21 cellular contexts compared by ENCODE assay signal in genomic region chr9:120281665-120282064, GRCh38.
A peak's percentile ranks its signal among the peaks of the same experiment; 100 is the strongest.
DNase-seq lines count a peak whose midpoint lies in the region; ATAC-seq, FAIRE-seq and TF ChIP-seq lines count a peak whose summit lies in the region.
"Had no signal": no experiment of that assay in that cellular context is flagged by ENCODE, and none has a peak within 500 bp of the region (broad histone marks: within the 10 kb centered on the region; RNA-seq: fewer than 3 reads in every experiment).

No MANE protein-coding gene starts in this region.

- RAD21 ChIA-PET in GM12878 (lab: Charles Lee; ENCODE audit: unreplicated experiment): no interaction called here

- intact Hi-C loops in GM12878 (cut with micrococcal nuclease; ENCODE audit: unreplicated experiment): no loop called here
- intact Hi-C loops in posterior vena cava (cut with DNase I): no loop called here

- no peak overlapping the region for H2AFZ ChIP-seq in GM12878 (ENCODE audit: control insufficient read depth, low read depth, low read length)

- TF ChIP-seq POLR2A in GM12878 (IDR thresholded peaks at IDR 0.05; ENCODE audit: low read depth, low read length): no peak

- no peak for TF ChIP-seq CTCF in GM12878 (IDR thresholded peaks at IDR 0.05 in 2 of 3, conservative IDR thresholded peaks at IDR 0.05 in 1 of 3; ENCODE audit: control insufficient read depth in 2 of 3, extremely low read depth in 1 of 3, insufficient read depth in 1 of 3, low read depth in 3 of 3, low read length in 3 of 3)

- H3K9ac ChIP-seq in GM12878 (ENCODE audit: control insufficient read depth, insufficient read depth, low read length): no peak overlapping the region

- no peaks in the 10 kb centered on the region for H3K4me1 ChIP-seq in GM12878 (ENCODE audit: control insufficient read depth, insufficient read depth, low read length)
- H3K4me1 ChIP-seq in small intestine (ENCODE audit: control insufficient read depth in 2 of 2, insufficient read depth in 1 of 2, low read depth in 1 of 2, low read length in 1 of 2): no peaks in the 10 kb centered on the region
- H3K4me1 ChIP-seq: A549, Caco-2 had no signal

- no peak for TF ChIP-seq EP300 in GM12878 (IDR thresholded peaks at IDR 0.05; ENCODE audit: borderline replicate concordance in 1 of 2, control insufficient read depth in 1 of 2, low read depth in 2 of 2, low read length in 2 of 2)

- peaks cover 7% of the 10 kb centered on the region for H3K27me3 Mint-ChIP-seq in stimulated activated naive CD8-positive, alpha-beta T cell treated with anti-CD3 and anti-CD28 coated beads, Interleukin-15, amount 100 ng/mL, for 72 hours

- 6% methylated on average over 2 of the region's 2 CpGs for WGBS in GM12878 (ENCODE audit: insufficient coverage, insufficient replicate concordance, low lambda C conversion rate, missing lambda C conversion rate)
- WGBS in small intestine, 3 donors: 77 to 88% (median 83%) methylated on average over 2 of the region's 2 CpGs

- TF ChIP-seq RAD21 in GM12878 (IDR thresholded peaks at IDR 0.05; ENCODE audit: insufficient read depth, low read depth, low read length): no peak

- in situ Hi-C loops in GM12878 (cut with MboI): no loop called here

- ATAC-seq in stimulated activated naive CD8-positive, alpha-beta T cell treated with anti-CD3 and anti-CD28 coated beads, Interleukin-15, amount 100 ng/mL, for 72 hours: peak; percentile 53
- ATAC-seq in stimulated activated naive CD8-positive, alpha-beta T cell treated with anti-CD3 and anti-CD28 coated beads, Interleukin-15, Interleukin-2, amounts not matched to agents 100 U/mL and 50 U/mL, for 24 hours: no peak
- ATAC-seq in HG02870 (IDR thresholded peaks at IDR 0.05; ENCODE audit: unreplicated experiment) (peak; percentile 76), GM12878 (no peak)
- ATAC-seq: A549, HCT116 had no signal

- CTCF ChIA-PET in GM12878 (lab: Yijun Ruan, JAX): no interaction called here

- POLR2A ChIA-PET in GM12878 (lab: Charles Lee): no interaction called here

- H3K9me3 ChIP-seq in GM12878 (replicated peaks; ENCODE audit: control insufficient read depth, insufficient read depth, low read length): no peaks in the 10 kb centered on the region; the same call in 2 of the 3 replicates
- no peaks in the 10 kb centered on the region for H3K9me3 ChIP-seq in small intestine (ENCODE audit: control insufficient read depth, low read depth)
- H3K9me3 ChIP-seq: A549, Caco-2 had no signal

- H3K36me3 ChIP-seq in GM12878 (ENCODE audit: control insufficient read depth in 2 of 2, insufficient read depth in 2 of 2, low read length in 1 of 2): no peaks in the 10 kb centered on the region
- no peaks in the 10 kb centered on the region for H3K36me3 ChIP-seq in small intestine (ENCODE audit: control insufficient read depth in 2 of 2, insufficient read depth in 2 of 2, low read length in 2 of 2)

- no peak overlapping the region for H3K4me3 ChIP-seq in GM12878
- no peak overlapping the region for H3K4me3 ChIP-seq in small intestine (ENCODE audit: low read depth in 1 of 2, low read length in 2 of 2)
- H3K4me3 ChIP-seq: A549 had no signal

- H3K27ac Mint-ChIP-seq in stimulated activated naive CD8-positive, alpha-beta T cell treated with anti-CD3 and anti-CD28 coated beads, Interleukin-15, amount 100 ng/mL, for 72 hours: no peak overlapping the region
- H3K27ac Mint-ChIP-seq: CD4-positive, alpha-beta T cell; HFFc6 had no signal

- H3K9me3 Mint-ChIP-seq in stimulated activated naive CD8-positive, alpha-beta T cell treated with anti-CD3 and anti-CD28 coated beads, Interleukin-15, amount 100 ng/mL, for 72 hours: no peaks in the 10 kb centered on the region

- no peaks in the 10 kb centered on the region for H3K4me1 Mint-ChIP-seq in stimulated activated naive CD8-positive, alpha-beta T cell treated with anti-CD3 and anti-CD28 coated beads, Interleukin-15, amount 100 ng/mL, for 72 hours

- no peak for FAIRE-seq in GM12878 (lab: Jason Lieb, UNC)
- FAIRE-seq in small intestine (lab: Jason Lieb, UNC): no peak
- FAIRE-seq: A549, D721Med, G401.6, GM19239 had no signal

- no peaks in the 10 kb centered on the region for H3K79me2 ChIP-seq in GM12878 (ENCODE audit: control insufficient read depth, insufficient read depth, low read length)

- H3K4me3 Mint-ChIP-seq in stimulated activated naive CD8-positive, alpha-beta T cell treated with anti-CD3 and anti-CD28 coated beads, Interleukin-15, amount 100 ng/mL, for 72 hours: no peak overlapping the region
- H3K4me3 Mint-ChIP-seq: CD4-positive, alpha-beta T cell; HFFc6 had no signal

- H3K27ac ChIP-seq in GM12878 (ENCODE audit: control insufficient read depth, insufficient read depth) (no peak overlapping the region), small intestine (ENCODE audit: low read depth in 1 of 2, low read length in 1 of 2) (no peak overlapping the region)
- H3K27ac ChIP-seq: 22Rv1, A549, C4-2B had no signal

- H3K27me3 ChIP-seq in GM12878 (replicated peaks in 1 of 2; ENCODE audit: control insufficient read depth in 2 of 2, insufficient read depth in 2 of 2, low read length in 1 of 2): no peaks in the 10 kb centered on the region
- H3K27me3 ChIP-seq in small intestine (ENCODE audit: control insufficient read depth in 2 of 2, insufficient read depth in 2 of 2, low read length in 2 of 2): no peaks in the 10 kb centered on the region

- no TSS peak for BruUV-seq in GM12878 (replicated peaks; lab: Mats Ljungman, UMichigan)

- SMC1A ChIA-PET in GM12878 (lab: Charles Lee; ENCODE audit: uncharacterized antibody, unreplicated experiment): no interaction called here

- no peaks in the 10 kb centered on the region for H4K20me1 ChIP-seq in GM12878 (ENCODE audit: control insufficient read depth, insufficient read depth)

- DNase-seq in stimulated activated naive CD8-positive, alpha-beta T cell treated with anti-CD3 and anti-CD28 coated beads, Interleukin-15, amount 100 ng/mL, for 72 hours: no peak
- no peak for DNase-seq in stimulated activated naive CD8-positive, alpha-beta T cell treated with anti-CD3 and anti-CD28 coated beads, Interleukin-15, Interleukin-2, amounts not matched to agents 100 U/mL and 50 U/mL, for 24 hours
- DNase-seq in GM12878 (ENCODE audit: low read depth, low spot score) (no peak), small intestine (no peak), posterior vena cava (ENCODE audit: low spot score) (no peak)
- no peak for DNase-seq in activated CD4-positive, alpha-beta T cell treated with anti-CD3 and anti-CD28 coated beads, Interleukin-2, amount 50 U/mL, for 48 hours
- no peak for DNase-seq in activated effector memory CD4-positive, alpha-beta T cell treated with Interleukin-2 at 50 U/mL for 16 hours
- DNase-seq: AML-193; Caco-2; CD4-positive, alpha-beta T cell; GOT3; H7; HFFc6 had no signal

- H3K4me2 ChIP-seq in GM12878 (ENCODE audit: control insufficient read depth, insufficient read depth): no peak overlapping the region
- H3K4me2 ChIP-seq: A549 had no signal

TF ChIP-seq in GM12878, 131 proteins besides CTCF, POLR2A, EP300 and RAD21:
- TF ChIP-seq PAX5 (IDR thresholded peaks at IDR 0.05; ENCODE audit: borderline replicate concordance, low read depth, low read length): no peak
- TF ChIP-seq REST (IDR thresholded peaks at IDR 0.05; ENCODE audit: low read depth, low read length): no peak
- TF ChIP-seq ATF2 (IDR thresholded peaks at IDR 0.05; ENCODE audit: low read length): no peak
- TF ChIP-seq SMAD5 (IDR thresholded peaks at IDR 0.05; ENCODE audit: low read depth): no peak
- peak; percentile 25; the same call in 1 of the 2 replicates for TF ChIP-seq RUNX3 (IDR thresholded peaks at IDR 0.05; ENCODE audit: low read length)
- TF ChIP-seq ZNF622 (IDR thresholded peaks at IDR 0.05): no peak
- no peak for TF ChIP-seq NFYA (IDR thresholded peaks at IDR 0.05; ENCODE audit: borderline replicate concordance, low read depth, low read length)
TF ChIP-seq in GM12878: peak in this region for 1.

Comparison
In these comparisons a context has a peak if more than half of its experiments do, and no peak if none do; other contexts are left out.
1. ATAC-seq: peak in stimulated activated naive CD8-positive, alpha-beta T cell treated with anti-CD3 and anti-CD28 coated beads, Interleukin-15, amount 100 ng/mL, for 72 hours (single experiment) and HG02870 (single experiment); none in stimulated activated naive CD8-positive, alpha-beta T cell treated with anti-CD3 and anti-CD28 coated beads, Interleukin-15, Interleukin-2, amounts not matched to agents 100 U/mL and 50 U/mL, for 24 hours (single experiment) and GM12878 (single experiment).